In genomic region chr7:45122975-45123860, GRCh38 we compare ENCODE assay signal across 1 cellular context.
TF ChIP-seq lines count a peak whose summit lies in the region.

No MANE protein-coding gene starts in this region.

TF ChIP-seq in H1, 55 proteins besides CTCF, POLR2A, EP300 and RAD21:
- TF ChIP-seq RXRA (IDR thresholded peaks at IDR 0.05; ENCODE audit: insufficient read depth, low read depth, low read length), result no peak
- no peak for TF ChIP-seq CHD1 (IDR thresholded peaks at IDR 0.05; ENCODE audit: low read depth, low read length)
- TF ChIP-seq MAX (IDR thresholded peaks at IDR 0.05), result no peak
